In the genomic region with DNA sequence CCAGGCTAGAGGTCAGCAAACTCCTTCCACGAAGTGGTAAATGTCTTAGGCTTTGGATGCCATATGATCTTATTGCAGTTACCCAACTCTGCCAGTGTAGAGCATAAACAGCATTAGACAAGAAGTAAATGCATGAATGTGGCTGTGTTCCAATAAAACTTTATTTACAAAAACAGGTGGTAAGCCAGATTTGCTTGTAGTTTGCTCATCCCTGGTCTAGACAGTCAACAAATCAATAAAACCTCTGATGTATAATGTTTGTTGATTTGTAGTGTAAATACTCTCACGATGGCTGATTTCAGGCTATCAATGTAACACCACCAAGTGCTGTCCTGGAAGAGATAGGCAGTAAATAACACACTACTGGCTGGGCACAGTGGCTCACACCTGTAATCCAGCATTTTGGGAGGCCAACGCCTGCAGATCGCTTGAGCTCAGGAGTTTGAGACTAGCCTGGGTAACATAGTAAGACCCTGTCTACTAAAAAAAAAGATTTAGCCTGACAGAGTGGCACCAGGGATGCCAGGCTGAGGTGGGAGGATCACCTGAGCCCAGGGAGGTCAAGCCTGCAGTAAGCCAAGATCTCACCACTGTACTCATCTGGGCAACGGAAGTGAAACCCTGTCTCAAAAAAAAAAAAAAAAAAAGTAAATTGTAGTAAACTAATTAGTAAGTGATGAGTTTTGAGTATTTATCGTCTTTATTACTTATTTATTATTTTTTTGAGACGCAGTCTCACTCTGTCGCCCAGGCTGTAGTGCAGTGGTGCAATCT, we compare ENCODE assay signal across 25 cellular contexts. TPM values are rescaled to one million over a fixed set of nuclear protein-coding genes. Genes with fewer than 3 reads are reported as not detected.
"Had no signal": no experiment of that assay in that cellular context is flagged by ENCODE, and none has a peak within 500 bp of the region (broad histone marks: within the 10 kb centered on the region; RNA-seq: fewer than 3 reads in every experiment).

No MANE protein-coding gene starts in this region.

- H3K36me3 ChIP-seq: breast epithelium, gastrocnemius medialis, left ventricle myocardium inferior, ovary, thoracic aorta, vagina had no signal

- H3K9me3 ChIP-seq: breast epithelium, gastrocnemius medialis, left ventricle myocardium inferior, ovary, psoas muscle, thoracic aorta, vagina had no signal

- H3K4me1 ChIP-seq: breast epithelium, gastrocnemius medialis, psoas muscle, vagina had no signal

- H3K27me3 ChIP-seq: breast epithelium, gastrocnemius medialis, ovary, vagina had no signal

- ATAC-seq: activated CD8-positive, alpha-beta T cell treated with anti-CD3 and anti-CD28 coated beads, Interleukin-2, amount 10 ng/mL, durations not matched to agents 7 days and 5 days; effector memory CD8-positive, alpha-beta T cell; esophagus mucosa; gastrocnemius medialis; natural killer cell; psoas muscle; right cardiac atrium had no signal

- DNase-seq: activated CD4-positive, alpha-beta T cell treated with anti-CD3 and anti-CD28 coated beads for 1 hour; activated CD4-positive, alpha-beta T cell treated with anti-CD3 and anti-CD28 coated beads, Interleukin-2, amount 50 U/mL, for 1 hour; activated CD8-positive, alpha-beta T cell treated with anti-CD3 and anti-CD28 coated beads, Interleukin-2, amount 10 ng/mL, durations not matched to agents 7 days and 5 days; activated gamma-delta T cell treated with Interleukin-2 at 50 U/mL for 16 hours; activated T-cell treated with anti-CD3 and anti-CD28 coated beads, Interleukin-2, amount 50 U/mL, for 1 hour; effector memory CD8-positive, alpha-beta T cell; gastrocnemius medialis; hippocampal formation; left ventricle myocardium inferior; mammary epithelial cell; midbrain; natural killer cell; ovary; psoas muscle; right cardiac atrium; stimulated activated CD4-positive, alpha-beta T cell treated with anti-CD3 and anti-CD28 coated beads, Interleukin-4, amount 100 ng/mL, for 24 hours; stimulated activated naive CD4-positive, alpha-beta T cell treated with Interleukin-2 at 50 U/mL for 16 hours had no signal

- H3K27ac ChIP-seq: breast epithelium, gastrocnemius medialis, left ventricle myocardium inferior, ovary, psoas muscle, thoracic aorta, vagina had no signal

- FAIRE-seq: astrocyte, colon, endothelial cell of umbilical vein had no signal

- H3K4me3 ChIP-seq: breast epithelium, gastrocnemius medialis, left ventricle myocardium inferior, ovary, psoas muscle, thoracic aorta, vagina had no signal

RNA-seq across cellular contexts. Expression of a gene that starts 6.9 kb away (rescaled TPM):
- total RNA-seq: activated CD8-positive, alpha-beta T cell treated with anti-CD3 and anti-CD28 coated beads, Interleukin-2, amount 10 ng/mL, durations not matched to agents 7 days and 5 days; dermis microvascular lymphatic vessel endothelial cell; esophagus mucosa; gastrocnemius medialis; left ventricle myocardium inferior; psoas muscle; right cardiac atrium; thoracic aorta; vagina had no signal
- polyA plus RNA-seq: ovary, right cardiac atrium had no signal

RNA-seq across cellular contexts. Expression of a gene that starts 15.8 kb away (rescaled TPM):
- total RNA-seq: activated CD8-positive, alpha-beta T cell treated with anti-CD3 and anti-CD28 coated beads, Interleukin-2, amount 10 ng/mL, durations not matched to agents 7 days and 5 days; endothelial cell of umbilical vein; esophagus mucosa; natural killer cell; vagina had no signal
- polyA plus RNA-seq: mammary epithelial cell had no signal

RNA-seq across cellular contexts. Expression of a gene that starts 21.3 kb away (rescaled TPM):
- total RNA-seq: activated CD8-positive, alpha-beta T cell treated with anti-CD3 and anti-CD28 coated beads, Interleukin-2, amount 10 ng/mL, durations not matched to agents 7 days and 5 days; astrocyte; left ventricle myocardium inferior; natural killer cell had no signal
